9 cellular contexts compared by ENCODE assay signal in genomic region chr5:150672884-150673275, GRCh38. TPM values are rescaled to one million over a fixed set of nuclear protein-coding genes. Genes with fewer than 3 reads are reported as not detected.
A peak's percentile ranks its signal among the peaks of the same experiment; 100 is the strongest.
DNase-seq lines count a peak whose midpoint lies in the region; ATAC-seq and TF ChIP-seq lines count a peak whose summit lies in the region.
"Had no signal": no experiment of that assay in that cellular context is flagged by ENCODE, and none has a peak within 500 bp of the region (broad histone marks: within the 10 kb centered on the region; RNA-seq: fewer than 3 reads in every experiment).

No MANE protein-coding gene starts in this region.

- BruUV-seq in Calu3 (replicated peaks; lab: Mats Ljungman, UMichigan) (no TSS peak), PC-9 (replicated peaks; lab: Mats Ljungman, UMichigan) (no TSS peak)

- peak overlapping the region; percentile 69 for H3K4me3 Mint-ChIP-seq in Calu3 (ENCODE audit: low read depth, unreplicated experiment)

- H3K4me3 ChIP-seq in PC-9 (no peak overlapping the region; the same call in 1 of the 2 replicates), fibroblast of villous mesenchyme (ENCODE audit: low read depth, low read length) (peak overlapping the region; percentile 66), prostate gland (peak overlapping the region; percentile 23 to 39), MG63 (no peak overlapping the region)

- no peaks in the 10 kb centered on the region for H3K4me1 Mint-ChIP-seq in Calu3 (ENCODE audit: low read depth, unreplicated experiment)

- CTCF ChIA-PET in Calu3 (lab: Charles Lee) (interaction anchor here (1.9 kb wide), 1 partner anchor 28 kb away, joined by 5 read pairs; the partner anchor contains the start of gene RBM22), PC-9 (lab: Charles Lee) (no interaction called here)

- H3K4me2 ChIP-seq in PC-9: peak overlapping the region; percentile 50; the same call in 1 of the 2 replicates

- WGBS in prostate gland: 81% methylated on average over 7 of the region's 7 CpGs

- no peaks in the 10 kb centered on the region for H3K9me2 ChIP-seq in PC-9 (ENCODE audit: insufficient read depth)

- ATAC-seq in GM21723 (IDR thresholded peaks at IDR 0.05; ENCODE audit: unreplicated experiment): no peak

- no peak overlapping the region for H3K27ac Mint-ChIP-seq in Calu3 (ENCODE audit: unreplicated experiment)

- DNase-seq in Calu3 (no peak), PC-9 (no peak), fibroblast of villous mesenchyme (ENCODE audit: low read depth) (no peak), prostate gland (ENCODE audit: low spot score) (no peak), foreskin melanocyte (no peak), MG63 (no peak), NAMALWA (ENCODE audit: low spot score) (no peak)
- DNase-seq: NCI-H1694 had no signal

- no peak for TF ChIP-seq POLR2A in prostate gland (IDR thresholded peaks at IDR 0.05)

- H3K36me3 Mint-ChIP-seq in Calu3 (ENCODE audit: insufficient read depth, unreplicated experiment): no peaks in the 10 kb centered on the region

- H4K20me1 ChIP-seq in PC-9 (ENCODE audit: insufficient read depth): no peaks in the 10 kb centered on the region

- H3K79me2 ChIP-seq in PC-9 (ENCODE audit: low read depth): no peaks in the 10 kb centered on the region

- POLR2A ChIA-PET in PC-9 (lab: Charles Lee; ENCODE audit: unreplicated experiment): no interaction called here

- intact Hi-C loops in Calu3 (cut with micrococcal nuclease; ENCODE audit: unreplicated experiment) (no loop called here), PC-9 (cut with micrococcal nuclease; ENCODE audit: unreplicated experiment) (no loop called here), prostate gland (cut with DNase I) (no loop called here)

- no peak overlapping the region; the same call in 1 of the 2 replicates for H2AFZ ChIP-seq in PC-9

- no peaks in the 10 kb centered on the region; the same call in 1 of the 2 replicates for H3F3A ChIP-seq in PC-9 (ENCODE audit: insufficient read depth, low read depth)

- H3K27ac ChIP-seq in PC-9 (no peak overlapping the region), prostate gland (peak overlapping the region in 1 of 2 donors; percentile 38)

- H3K9me3 Mint-ChIP-seq in Calu3 (ENCODE audit: low read depth, unreplicated experiment): no peaks in the 10 kb centered on the region

- no peaks in the 10 kb centered on the region for H3K36me3 ChIP-seq in PC-9 (ENCODE audit: low read depth)
- H3K36me3 ChIP-seq in prostate gland: no peaks in the 10 kb centered on the region
- no peaks in the 10 kb centered on the region for H3K36me3 ChIP-seq in MG63

- H3K9me3 ChIP-seq in PC-9 (ENCODE audit: insufficient read depth, low read depth): no peaks in the 10 kb centered on the region
- no peaks in the 10 kb centered on the region for H3K9me3 ChIP-seq in prostate gland
- no peaks in the 10 kb centered on the region for H3K9me3 ChIP-seq in MG63

- H3K27me3 Mint-ChIP-seq in Calu3 (ENCODE audit: unreplicated experiment): peaks cover 21% of the 10 kb centered on the region

- H3K27me3 ChIP-seq in PC-9 (ENCODE audit: insufficient read depth, low read depth) (no peaks in the 10 kb centered on the region), prostate gland (replicated peaks; ENCODE audit: insufficient read depth) (no peaks in the 10 kb centered on the region), MG63 (no peaks in the 10 kb centered on the region)

- TF ChIP-seq CTCF in Calu3 (IDR thresholded peaks at IDR 0.05; ENCODE audit: unreplicated experiment) (no peak), PC-9 (conservative IDR thresholded peaks at IDR 0.05) (no peak), fibroblast of villous mesenchyme (IDR thresholded peaks at IDR 0.05; ENCODE audit: insufficient read depth, low read depth, low read length) (no peak), prostate gland (IDR thresholded peaks at IDR 0.05) (no peak)

- H3K4me1 ChIP-seq in PC-9 (replicated peaks; ENCODE audit: insufficient read depth): no peaks in the 10 kb centered on the region
- H3K4me1 ChIP-seq in prostate gland (replicated peaks): peaks cover 5% of the 10 kb centered on the region

RNA-seq across cellular contexts. Expression of gene MYOZ3, which starts 11.8 kb away (rescaled TPM):
- not detected in 2 replicates for total RNA-seq in Calu3 (2022)
- total RNA-seq in PC-9 (2021): 0.25 TPM in 1 of 2 replicates, not detected in the other
- under 0.01 TPM in 2 replicates for total RNA-seq in fibroblast of villous mesenchyme
- 10 to 100 TPM in 1 of 2 donors, 1 to 10 TPM in 1; 1.2 to 14.1 TPM for total RNA-seq in prostate gland
- total RNA-seq in MG63 (2014; rRNA removed; shearing (Covaris generic); ENCODE audit: low replicate concordance): 0.03 TPM in 1 of 2 replicates, not detected in the other

RNA-seq across cellular contexts. Expression of gene RBM22, which starts 28.0 kb away (rescaled TPM):
- 53.4 and 60.8 TPM in 2 replicates for total RNA-seq in Calu3 (2022)
- total RNA-seq in PC-9 (2021): 49.7 and 57.3 TPM in 2 replicates
- total RNA-seq in fibroblast of villous mesenchyme: 18.7 and 29.8 TPM in 2 replicates
- 10 to 100 TPM; 33.6 to 40.3 TPM for total RNA-seq in prostate gland
- total RNA-seq in MG63 (2014; rRNA removed; shearing (Covaris generic); ENCODE audit: low replicate concordance): 47.5 and 62.2 TPM in 2 replicates

RNA-seq across cellular contexts. Expression of gene SYNPO, which starts 32.4 kb away (rescaled TPM):
- total RNA-seq in Calu3 (2022) (0.92 and 2.5 TPM in 2 replicates), PC-9 (2021) (1.8 and 2.0 TPM in 2 replicates), fibroblast of villous mesenchyme (7.3 and 10.6 TPM in 2 replicates), prostate gland (10 to 100 TPM; 13.7 to 61.0 TPM)
- total RNA-seq in MG63 (2014; rRNA removed; shearing (Covaris generic); ENCODE audit: low replicate concordance): 1.2 and 4.6 TPM in 2 replicates

Comparison
In these comparisons a context has a peak if more than half of its experiments do, and no peak if none do; other contexts are left out.
1. H3K4me3 ChIP-seq: peak in fibroblast of villous mesenchyme (single experiment) and prostate gland (2 of 2); none in PC-9 (single experiment) and MG63 (single experiment).